12 cellular contexts compared by ENCODE assay signal in the genomic region with DNA sequence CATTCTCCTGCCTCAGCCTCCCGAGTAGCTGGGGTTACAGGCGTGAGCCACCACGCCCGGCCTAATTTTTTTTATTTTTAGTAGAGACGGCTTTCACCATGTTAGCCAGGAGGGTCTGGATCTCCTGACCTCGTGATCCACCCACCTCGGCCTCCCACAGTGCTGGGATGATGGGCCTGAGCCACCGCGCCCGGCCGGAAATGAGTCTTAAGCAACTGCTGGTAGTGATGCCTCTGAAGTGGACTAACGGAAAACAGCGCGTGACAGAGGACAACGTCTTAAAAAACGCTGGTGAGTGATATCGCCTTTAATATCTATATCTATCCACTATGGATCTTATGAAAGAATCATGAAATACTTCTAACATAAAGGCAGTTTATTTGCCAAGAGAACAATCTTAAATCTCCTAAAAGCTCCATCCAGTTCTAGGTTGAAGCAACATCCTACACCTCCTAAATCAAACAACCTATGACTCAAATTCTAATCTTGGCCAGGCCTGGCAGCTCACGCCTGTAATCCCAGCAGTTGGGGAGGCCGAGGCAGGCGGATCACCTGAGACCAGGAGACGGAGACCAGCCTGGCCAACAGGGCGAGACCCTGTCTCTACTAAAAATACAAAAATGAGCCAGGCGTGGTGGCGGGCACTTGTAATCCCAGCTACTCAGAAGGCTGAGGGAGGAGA.
DNase-seq lines count a peak whose midpoint lies in the region; ATAC-seq and TF ChIP-seq lines count a peak whose summit lies in the region.
"Had no signal": no experiment of that assay in that cellular context is flagged by ENCODE, and none has a peak within 500 bp of the region (broad histone marks: within the 10 kb centered on the region; RNA-seq: fewer than 3 reads in every experiment).

No MANE protein-coding gene starts in this region.

- H3K27me3 Mint-ChIP-seq in nephron (ENCODE audit: low read depth) = no peaks in the 10 kb centered on the region

- H3K4me3 Mint-ChIP-seq in nephron = peak overlapping the region in 1 of 3 experiments; percentile 46
- H3K4me3 Mint-ChIP-seq: activated CD4-positive, alpha-beta memory T cell treated with anti-CD3 and anti-CD28 coated beads for 36 hours; T-helper 1 cell treated with Interleukin-12 subunit alpha and Interleukin-12 subunit beta and Interleukin-4 antibody, amounts not matched to agents 30 μg/mL and 1 μg/mL, for 36 hours had no signal

- peak; percentile 89 for DNase-seq in AG10803 (ENCODE audit: low read depth)
- peak; percentile 74 for DNase-seq in MV-4-11 (lab: John Stamatoyannopoulos, UW)
- DNase-seq in choroid plexus epithelial cell (ENCODE audit: low read depth) = peak; percentile 73
- DNase-seq in NCI-H226 = no peak
- DNase-seq in activated CD4-positive, CD25-positive, alpha-beta regulatory T cell treated with anti-CD3 and anti-CD28 coated beads, Interleukin-2, amount 50 U/mL, for 72 hours = no peak
- no peak for DNase-seq in HuH-7.5 (ENCODE audit: low spot score)
- DNase-seq: activated CD4-positive, alpha-beta memory T cell treated with anti-CD3 and anti-CD28 coated beads for 36 hours; colonic mucosa; Kasumi-1 had no signal

- H3K36me3 Mint-ChIP-seq in nephron (ENCODE audit: low read depth) = peaks cover 9% of the 10 kb centered on the region
- H3K36me3 Mint-ChIP-seq: activated CD4-positive, alpha-beta memory T cell treated with anti-CD3 and anti-CD28 coated beads for 36 hours had no signal

- peak overlapping the region; percentile 90 to 93 (median 93) for H3K27ac Mint-ChIP-seq in nephron
- H3K27ac Mint-ChIP-seq: activated CD4-positive, alpha-beta memory T cell treated with anti-CD3 and anti-CD28 coated beads for 36 hours; T-helper 1 cell treated with Interleukin-12 subunit alpha and Interleukin-12 subunit beta and Interleukin-4 antibody, amounts not matched to agents 30 μg/mL and 1 μg/mL, for 36 hours had no signal

- H3K4me1 Mint-ChIP-seq in nephron = peaks cover 53% of the 10 kb centered on the region

- TF ChIP-seq CTCF in AG10803 (conservative IDR thresholded peaks at IDR 0.05; ENCODE audit: low read length) = no peak
- TF ChIP-seq CTCF in choroid plexus epithelial cell (conservative IDR thresholded peaks at IDR 0.05; ENCODE audit: low read depth, low read length) = no peak
- TF ChIP-seq CTCF in nephron (IDR thresholded peaks at IDR 0.05; ENCODE audit: unreplicated experiment in 3 of 3) = no peak

- peak overlapping the region; percentile 36 for H3K4me3 ChIP-seq in AG10803 (ENCODE audit: low read length)
- no peak overlapping the region for H3K4me3 ChIP-seq in choroid plexus epithelial cell (ENCODE audit: low read depth, low read length)
- H3K4me3 ChIP-seq: colonic mucosa had no signal

- no peaks in the 10 kb centered on the region for H3K9me3 Mint-ChIP-seq in nephron
- H3K9me3 Mint-ChIP-seq: activated CD4-positive, alpha-beta memory T cell treated with anti-CD3 and anti-CD28 coated beads for 36 hours; T-helper 1 cell treated with Interleukin-12 subunit alpha and Interleukin-12 subunit beta and Interleukin-4 antibody, amounts not matched to agents 30 μg/mL and 1 μg/mL, for 36 hours had no signal

- ATAC-seq in HG03175 (IDR thresholded peaks at IDR 0.05; ENCODE audit: unreplicated experiment) = no peak

Comparison
In these comparisons a context has a peak if more than half of its experiments do, and no peak if none do; other contexts are left out.
1. DNase-seq: peak in AG10803 (single experiment), MV-4-11 (single experiment) and choroid plexus epithelial cell (single experiment); none in NCI-H226 (single experiment), activated CD4-positive, CD25-positive, alpha-beta regulatory T cell treated with anti-CD3 and anti-CD28 coated beads, Interleukin-2, amount 50 U/mL, for 72 hours (single experiment) and HuH-7.5 (single experiment).